Comparison of ENCODE assay signal across 1 cellular context in the genomic region with DNA sequence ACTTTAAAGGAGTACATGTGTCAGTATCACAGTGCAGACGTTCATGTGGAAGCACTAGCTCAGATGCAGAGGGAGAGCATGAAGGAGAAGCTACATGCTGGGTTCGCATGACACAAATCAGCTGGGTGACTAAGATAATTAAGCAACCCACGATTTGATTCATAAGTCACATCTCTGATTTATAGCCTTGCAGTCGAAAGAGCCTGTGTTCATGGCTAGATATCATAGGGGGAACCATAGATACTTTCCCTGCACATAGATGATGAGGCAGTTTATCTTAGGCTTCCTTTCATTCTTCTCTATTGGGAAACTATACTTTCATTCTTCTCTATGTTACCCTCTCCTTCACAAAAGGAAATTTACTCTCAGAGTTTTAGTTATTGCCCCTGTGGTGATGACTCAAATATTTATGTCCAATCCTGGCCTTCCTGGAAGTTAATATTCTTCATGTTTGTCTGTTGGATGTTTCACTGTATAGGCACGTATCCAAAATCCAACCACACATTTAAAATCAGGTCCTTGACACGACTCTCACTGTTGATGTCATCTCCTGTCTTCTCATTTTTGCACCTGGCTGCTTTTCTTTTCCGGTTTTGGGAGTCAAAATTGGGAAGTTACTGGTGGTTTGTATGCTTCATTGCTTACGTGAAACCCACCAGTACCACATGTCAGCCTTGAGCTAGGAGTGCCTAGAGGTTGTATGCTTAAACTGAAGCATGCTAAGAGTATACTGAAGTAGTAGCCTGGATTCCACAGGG.
TF ChIP-seq lines count a peak whose summit lies in the region.

No MANE protein-coding gene starts in this region.

TF ChIP-seq in WTC11, 78 proteins besides CTCF, POLR2A, EP300 and RAD21 (continued from another document):
- TF ChIP-seq, protein P1, sequence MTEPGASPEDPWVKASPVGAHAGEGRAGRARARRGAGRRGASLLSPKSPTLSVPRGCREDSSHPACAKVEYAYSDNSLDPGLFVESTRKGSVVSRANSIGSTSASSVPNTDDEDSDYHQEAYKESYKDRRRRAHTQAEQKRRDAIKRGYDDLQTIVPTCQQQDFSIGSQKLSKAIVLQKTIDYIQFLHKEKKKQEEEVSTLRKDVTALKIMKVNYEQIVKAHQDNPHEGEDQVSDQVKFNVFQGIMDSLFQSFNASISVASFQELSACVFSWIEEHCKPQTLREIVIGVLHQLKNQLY (CRISPR knock-in tag; IDR thresholded peaks at IDR 0.05): no peak
- TF ChIP-seq E2F5 (CRISPR knock-in tag; IDR thresholded peaks at IDR 0.05): no peak
- TF ChIP-seq TEAD1 (CRISPR knock-in tag; IDR thresholded peaks at IDR 0.05): no peak
- no peak for TF ChIP-seq MYBL2 (CRISPR knock-in tag; IDR thresholded peaks at IDR 0.05)
- no peak for TF ChIP-seq SMAD3 (CRISPR knock-in tag; IDR thresholded peaks at IDR 0.05; ENCODE audit: borderline replicate concordance)
- TF ChIP-seq ATF6 (CRISPR knock-in tag; IDR thresholded peaks at IDR 0.05): no peak
- TF ChIP-seq TCF7 (CRISPR knock-in tag; IDR thresholded peaks at IDR 0.05; ENCODE audit: low read depth): no peak
- no peak for TF ChIP-seq ZNF121 (CRISPR knock-in tag; IDR thresholded peaks at IDR 0.05)
- TF ChIP-seq ETV6 (CRISPR knock-in tag; IDR thresholded peaks at IDR 0.05): no peak
TF ChIP-seq in WTC11: peak in this region for 0.
